14 cellular contexts compared by ENCODE assay signal in the genomic region with DNA sequence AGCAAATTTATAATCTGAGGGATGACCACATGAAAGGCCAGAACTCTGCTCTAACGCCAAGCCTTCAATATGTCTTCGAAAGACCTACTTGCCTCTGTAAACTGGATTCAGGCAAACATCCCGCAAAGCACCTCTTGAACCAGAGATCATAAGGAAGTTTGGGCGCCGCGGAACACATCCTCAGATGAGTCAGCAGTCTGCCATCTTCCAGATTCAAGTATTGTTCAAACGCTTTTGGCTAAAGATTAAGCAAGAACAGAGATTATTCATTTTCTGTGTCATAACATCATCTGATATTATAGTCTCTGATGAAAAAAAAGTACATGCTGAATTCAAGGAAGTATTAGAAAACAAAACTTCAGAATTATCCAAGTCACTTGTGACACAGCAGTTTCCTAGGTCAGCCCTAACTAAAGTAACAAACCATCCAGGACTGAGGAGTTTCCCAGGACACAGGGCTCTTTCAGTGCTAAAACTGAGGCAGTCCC. TPM values are rescaled to one million over a fixed set of nuclear protein-coding genes. Genes with fewer than 3 reads are reported as not detected.
DNase-seq lines count a peak whose midpoint lies in the region; ATAC-seq and TF ChIP-seq lines count a peak whose summit lies in the region.
"Had no signal": no experiment of that assay in that cellular context is flagged by ENCODE, and none has a peak within 500 bp of the region (broad histone marks: within the 10 kb centered on the region; RNA-seq: fewer than 3 reads in every experiment).

No MANE protein-coding gene starts in this region.

- H3K27ac ChIP-seq in endodermal cell (ENCODE audit: low read depth, low read length) (no peak overlapping the region), neutrophil (peak overlapping the region; percentile 85)

- H3K27me3 ChIP-seq in MG63 = no peaks in the 10 kb centered on the region
- no peaks in the 10 kb centered on the region for H3K27me3 ChIP-seq in endodermal cell (ENCODE audit: control insufficient read depth, insufficient read depth, low read length, poor library complexity, severe bottlenecking)
- no peaks in the 10 kb centered on the region for H3K27me3 ChIP-seq in neutrophil

- H3K9me3 Mint-ChIP-seq in activated CD8-positive, alpha-beta memory T cell treated with anti-CD3 and anti-CD28 coated beads, Interleukin-2, amount 10 ng/mL, durations not matched to agents 7 days and 5 days (ENCODE audit: low read depth) = no peaks in the 10 kb centered on the region
- no peaks in the 10 kb centered on the region for H3K9me3 Mint-ChIP-seq in endodermal cell
- no peaks in the 10 kb centered on the region for H3K9me3 Mint-ChIP-seq in activated T-helper 2 cell treated with anti-CD3 and anti-CD28 coated beads, Interferon-gamma antibody, Interleukin-2, Interleukin-4, amounts not matched to agents 10 μg/mL and 5 μg/mL and 100 μg/mL, durations not matched to agents 14 hours and 24 hours and 36 hours
- H3K9me3 Mint-ChIP-seq: mesothelial cell of epicardium had no signal

- intact Hi-C loops in activated T-helper 2 cell treated with anti-CD3 and anti-CD28 coated beads, Interferon-gamma antibody, Interleukin-2, Interleukin-4, amounts not matched to agents 10 μg/mL and 5 μg/mL and 100 μg/mL, durations not matched to agents 14 hours and 24 hours and 36 hours (cut with micrococcal nuclease) = no loop called here

- H3K27ac Mint-ChIP-seq in activated CD8-positive, alpha-beta memory T cell treated with anti-CD3 and anti-CD28 coated beads, Interleukin-2, amount 10 ng/mL, durations not matched to agents 7 days and 5 days = no peak overlapping the region
- no peak overlapping the region for H3K27ac Mint-ChIP-seq in endodermal cell
- H3K27ac Mint-ChIP-seq in activated T-helper 2 cell treated with anti-CD3 and anti-CD28 coated beads, Interferon-gamma antibody, Interleukin-2, Interleukin-4, amounts not matched to agents 10 μg/mL and 5 μg/mL and 100 μg/mL, durations not matched to agents 14 hours and 24 hours and 36 hours = no peak overlapping the region
- H3K27ac Mint-ChIP-seq: B cell, mesothelial cell of epicardium, T-helper 17 cell had no signal

- H3K36me3 ChIP-seq in MG63 (peaks cover 62% of the 10 kb centered on the region), endodermal cell (ENCODE audit: control insufficient read depth, insufficient read depth, low read length) (peaks cover 84% of the 10 kb centered on the region), neutrophil (peaks cover 32% of the 10 kb centered on the region)

- ATAC-seq in activated CD8-positive, alpha-beta memory T cell treated with anti-CD3 and anti-CD28 coated beads, Interleukin-2, amount 10 ng/mL, durations not matched to agents 7 days and 5 days = no peak
- ATAC-seq: T-helper 17 cell had no signal

- no peak overlapping the region for H3K4me3 Mint-ChIP-seq in activated CD8-positive, alpha-beta memory T cell treated with anti-CD3 and anti-CD28 coated beads, Interleukin-2, amount 10 ng/mL, durations not matched to agents 7 days and 5 days
- H3K4me3 Mint-ChIP-seq in endodermal cell = no peak overlapping the region
- no peak overlapping the region for H3K4me3 Mint-ChIP-seq in activated T-helper 2 cell treated with anti-CD3 and anti-CD28 coated beads, Interferon-gamma antibody, Interleukin-2, Interleukin-4, amounts not matched to agents 10 μg/mL and 5 μg/mL and 100 μg/mL, durations not matched to agents 14 hours and 24 hours and 36 hours (ENCODE audit: low read depth)
- H3K4me3 Mint-ChIP-seq: B cell, mesothelial cell of epicardium, T-helper 17 cell had no signal

- TF ChIP-seq CTCF in endodermal cell (conservative IDR thresholded peaks at IDR 0.05) = no peak
- TF ChIP-seq CTCF in neutrophil (IDR thresholded peaks at IDR 0.05) = no peak

- WGBS in endodermal cell (ENCODE audit: insufficient coverage in 1 of 2, insufficient read length in 1 of 2), 2 experiments = 94 to 96% methylated on average over 6 to 7 of the region's 7 CpGs

- no peaks in the 10 kb centered on the region for H3K27me3 Mint-ChIP-seq in activated CD8-positive, alpha-beta memory T cell treated with anti-CD3 and anti-CD28 coated beads, Interleukin-2, amount 10 ng/mL, durations not matched to agents 7 days and 5 days
- H3K27me3 Mint-ChIP-seq in endodermal cell (ENCODE audit: insufficient read depth) = no peaks in the 10 kb centered on the region
- H3K27me3 Mint-ChIP-seq in activated T-helper 2 cell treated with anti-CD3 and anti-CD28 coated beads, Interferon-gamma antibody, Interleukin-2, Interleukin-4, amounts not matched to agents 10 μg/mL and 5 μg/mL and 100 μg/mL, durations not matched to agents 14 hours and 24 hours and 36 hours (ENCODE audit: low read depth) = no peaks in the 10 kb centered on the region
- H3K27me3 Mint-ChIP-seq: B cell, T-helper 17 cell had no signal

- H3K4me1 ChIP-seq in endodermal cell (ENCODE audit: control insufficient read depth, insufficient read depth, low read length) (no peaks in the 10 kb centered on the region), neutrophil (ENCODE audit: control insufficient read depth in 1 of 2, insufficient read depth in 1 of 2, low read depth in 1 of 2, low read length in 1 of 2) (peaks cover 30 to 41% of the 10 kb centered on the region in 2 experiments)

- H3K36me3 Mint-ChIP-seq in activated CD8-positive, alpha-beta memory T cell treated with anti-CD3 and anti-CD28 coated beads, Interleukin-2, amount 10 ng/mL, durations not matched to agents 7 days and 5 days = peaks cover 43% of the 10 kb centered on the region
- H3K36me3 Mint-ChIP-seq in endodermal cell (ENCODE audit: low read depth) = peaks cover 63% of the 10 kb centered on the region
- H3K36me3 Mint-ChIP-seq in activated T-helper 2 cell treated with anti-CD3 and anti-CD28 coated beads, Interferon-gamma antibody, Interleukin-2, Interleukin-4, amounts not matched to agents 10 μg/mL and 5 μg/mL and 100 μg/mL, durations not matched to agents 14 hours and 24 hours and 36 hours (ENCODE audit: low read depth) = peaks cover 52% of the 10 kb centered on the region

- H3K4me3 ChIP-seq in MG63 (no peak overlapping the region), endodermal cell (ENCODE audit: low read length) (no peak overlapping the region), neutrophil (ENCODE audit: low read depth in 1 of 2, low read length in 1 of 2) (peak overlapping the region in 1 of 2 experiments; percentile 36)
- H3K4me3 ChIP-seq: skin epidermis had no signal

- H3K4me1 Mint-ChIP-seq in activated CD8-positive, alpha-beta memory T cell treated with anti-CD3 and anti-CD28 coated beads, Interleukin-2, amount 10 ng/mL, durations not matched to agents 7 days and 5 days = peaks cover 20% of the 10 kb centered on the region
- H3K4me1 Mint-ChIP-seq in endodermal cell = no peaks in the 10 kb centered on the region
- H3K4me1 Mint-ChIP-seq in activated T-helper 2 cell treated with anti-CD3 and anti-CD28 coated beads, Interferon-gamma antibody, Interleukin-2, Interleukin-4, amounts not matched to agents 10 μg/mL and 5 μg/mL and 100 μg/mL, durations not matched to agents 14 hours and 24 hours and 36 hours (ENCODE audit: low read depth) = peaks cover 19% of the 10 kb centered on the region

- no peak overlapping the region for H3K9ac ChIP-seq in endodermal cell (ENCODE audit: extremely low read depth, low read length, poor library complexity, severe bottlenecking)

- DNase-seq in activated CD8-positive, alpha-beta memory T cell treated with anti-CD3 and anti-CD28 coated beads, Interleukin-2, amount 10 ng/mL, durations not matched to agents 7 days and 5 days = peak; percentile 34
- DNase-seq in activated CD8-positive, alpha-beta memory T cell treated with anti-CD3 and anti-CD28 coated beads, Interleukin-2, amount 50 U/mL, for 4 hours = no peak
- peak; percentile 71 for DNase-seq in MG63
- peak; percentile 15 for DNase-seq in endodermal cell
- no peak for DNase-seq in NAMALWA (ENCODE audit: low spot score)
- DNase-seq in AG20443 (ENCODE audit: low spot score) = no peak
- DNase-seq in activated T-helper 2 cell treated with anti-CD3 and anti-CD28 coated beads, Interferon-gamma antibody, Interleukin-2, Interleukin-4, amounts not matched to agents 10 μg/mL and 5 μg/mL and 100 μg/mL, durations not matched to agents 14 hours and 24 hours and 36 hours (ENCODE audit: low spot score) = no peak
- DNase-seq: NCI-H1105 treated with DMSO at 0.1 percent for 48 hours, NCI-H82, T-helper 17 cell had no signal

- H3K9me3 ChIP-seq in MG63 = no peaks in the 10 kb centered on the region
- no peaks in the 10 kb centered on the region for H3K9me3 ChIP-seq in endodermal cell (ENCODE audit: control insufficient read depth, low read length)
- no peaks in the 10 kb centered on the region for H3K9me3 ChIP-seq in neutrophil

- CTCF ChIA-PET in activated CD8-positive, alpha-beta memory T cell treated with anti-CD3 and anti-CD28 coated beads, Interleukin-2, amount 10 ng/mL, durations not matched to agents 7 days and 5 days (lab: Charles Lee) = no interaction called here

RNA-seq across cellular contexts. Expression of a gene that starts 20.8 kb away (rescaled TPM):
- total RNA-seq in activated CD8-positive, alpha-beta memory T cell treated with anti-CD3 and anti-CD28 coated beads, Interleukin-2, amount 10 ng/mL, durations not matched to agents 7 days and 5 days = 10 to 100 TPM; 25.1 to 26.0 TPM
- 36.2 and 40.6 TPM in 2 replicates for total RNA-seq in MG63 (2014; rRNA removed; shearing (Covaris generic); ENCODE audit: low replicate concordance)
- 10 to 100 TPM; 37.7 to 59.0 TPM for total RNA-seq in endodermal cell
- polyA plus RNA-seq in endodermal cell (2013, experiment 1 of 2) = 46.2 TPM
- polyA plus RNA-seq in endodermal cell (2013, experiment 2 of 2) = 46.3 TPM
- 22.9 and 23.3 TPM in 2 replicates for total RNA-seq in activated T-helper 2 cell treated with anti-CD3 and anti-CD28 coated beads, Interferon-gamma antibody, Interleukin-2, Interleukin-4, amounts not matched to agents 10 μg/mL and 5 μg/mL and 100 μg/mL, durations not matched to agents 14 hours and 24 hours and 36 hours

Comparison
In these comparisons a context has a peak if more than half of its experiments do, and no peak if none do; other contexts are left out.
1. DNase-seq: peak in activated CD8-positive, alpha-beta memory T cell treated with anti-CD3 and anti-CD28 coated beads, Interleukin-2, amount 10 ng/mL, durations not matched to agents 7 days and 5 days (single experiment), MG63 (single experiment) and endodermal cell (single experiment); none in activated CD8-positive, alpha-beta memory T cell treated with anti-CD3 and anti-CD28 coated beads, Interleukin-2, amount 50 U/mL, for 4 hours (single experiment), NAMALWA (single experiment), AG20443 (single experiment) and activated T-helper 2 cell treated with anti-CD3 and anti-CD28 coated beads, Interferon-gamma antibody, Interleukin-2, Interleukin-4, amounts not matched to agents 10 μg/mL and 5 μg/mL and 100 μg/mL, durations not matched to agents 14 hours and 24 hours and 36 hours (single experiment).